ENCODE assay signal across 1 cellular context in genomic region chr7:157337316-157338149, GRCh38.
TF ChIP-seq lines count a peak whose summit lies in the region.

No MANE protein-coding gene starts in this region.

TF ChIP-seq in H1, 55 proteins besides CTCF, POLR2A, EP300 and RAD21 (continued from another document):
- TF ChIP-seq SUZ12 (IDR thresholded peaks at IDR 0.05; ENCODE audit: low read length) (no peak), SAP30 (IDR thresholded peaks at IDR 0.05; ENCODE audit: insufficient read depth, insufficient replicate concordance, low read length) (peak; percentile 49)
